ENCODE assay signal across 8 cellular contexts in genomic region chr12:14403711-14404164, GRCh38. TPM values are rescaled to one million over a fixed set of nuclear protein-coding genes. Genes with fewer than 3 reads are reported as not detected.
DNase-seq lines count a peak whose midpoint lies in the region; ATAC-seq and TF ChIP-seq lines count a peak whose summit lies in the region.

No MANE protein-coding gene starts in this region.

- TF ChIP-seq EP300 in esophagus muscularis mucosa (IDR thresholded peaks at IDR 0.05) (no peak), neural cell (conservative IDR thresholded peaks at IDR 0.05; ENCODE audit: poor library complexity, severe bottlenecking) (peak; percentile 60)

- no peaks in the 10 kb centered on the region for H3K27me3 ChIP-seq in CD8-positive, alpha-beta memory T cell (ENCODE audit: insufficient read depth, low read length, poor library complexity, severe bottlenecking)
- no peaks in the 10 kb centered on the region for H3K27me3 ChIP-seq in SU-DHL-6 (ENCODE audit: low read length)
- no peaks in the 10 kb centered on the region for H3K27me3 ChIP-seq in esophagus muscularis mucosa
- H3K27me3 ChIP-seq in neural cell (ENCODE audit: insufficient read depth, low read depth, low read length) = no peaks in the 10 kb centered on the region

- no peaks in the 10 kb centered on the region for H3K27me3 Mint-ChIP-seq in CD8-positive, alpha-beta memory T cell

- intact Hi-C loops in esophagus muscularis mucosa (cut with DNase I) = no loop called here

- peak overlapping the region; percentile 70 to 86 (median 78) for H3K4me3 Mint-ChIP-seq in CD8-positive, alpha-beta memory T cell

- H3K9me3 Mint-ChIP-seq in CD8-positive, alpha-beta memory T cell = peaks cover 0 to 2% (median 0%) of the 10 kb centered on the region in 5 donors

- CTCF ChIA-PET in CD8-positive, alpha-beta memory T cell (lab: Charles Lee) = interaction anchor here (1.3 to 2.6 kb wide), 4 partner anchors 9 to 146 kb away, joined by 3 to 18 read pairs (median 8); partner anchors contain the start of gene ATF7IP

- H3K4me2 ChIP-seq in SU-DHL-6 (ENCODE audit: low read depth, low read length, poor library complexity, severe bottlenecking) (peak overlapping the region; percentile 46), neural cell (ENCODE audit: low read length) (peak overlapping the region; percentile 63)

- peaks cover 94% of the 10 kb centered on the region for H3K4me1 ChIP-seq in CD8-positive, alpha-beta memory T cell (ENCODE audit: insufficient read depth, low read length)
- peaks cover 30 to 41% (median 34%) of the 10 kb centered on the region in 4 donors for H3K4me1 ChIP-seq in esophagus muscularis mucosa

- ATAC-seq in GM21360 (IDR thresholded peaks at IDR 0.05; ENCODE audit: unreplicated experiment) = peak; percentile 54

- no peaks in the 10 kb centered on the region for H3K9me2 ChIP-seq in SU-DHL-6 (replicated peaks; ENCODE audit: insufficient read depth, low read length)
- no peaks in the 10 kb centered on the region for H3K9me2 ChIP-seq in neural cell (ENCODE audit: insufficient read depth, low read length)

- no peaks in the 10 kb centered on the region for H3K9me3 ChIP-seq in CD8-positive, alpha-beta memory T cell (ENCODE audit: low read length)
- H3K9me3 ChIP-seq in SU-DHL-6 (ENCODE audit: insufficient read depth, low read length) (no peaks in the 10 kb centered on the region), esophagus muscularis mucosa (peaks cover 0 to 24% (median 5%) of the 10 kb centered on the region in 4 donors), neural cell (ENCODE audit: low read length) (no peaks in the 10 kb centered on the region)

- 21% methylated on average over 1 of the region's 1 CpG for WGBS in esophagus muscularis mucosa

- H3K4me1 Mint-ChIP-seq in CD8-positive, alpha-beta memory T cell = peaks cover 75 to 91% (median 86%) of the 10 kb centered on the region in 3 donors

- no peak for TF ChIP-seq RAD21 in neural cell (conservative IDR thresholded peaks at IDR 0.05)

- no peak for TF ChIP-seq CTCF in SU-DHL-6 (IDR thresholded peaks at IDR 0.05; ENCODE audit: insufficient read depth, low read length, poor library complexity, severe bottlenecking)
- TF ChIP-seq CTCF in esophagus muscularis mucosa (IDR thresholded peaks at IDR 0.05) = no peak
- TF ChIP-seq CTCF in neural cell (IDR thresholded peaks at IDR 0.05; ENCODE audit: poor library complexity, severe bottlenecking) = no peak

- POLR2A ChIA-PET in CD8-positive, alpha-beta memory T cell (lab: Charles Lee) = interaction anchor here (0.5 to 3.6 kb wide), 3 partner anchors 13 to 38 kb away, joined by 3 to 30 read pairs (median 6); partner anchors contain the start of gene ATF7IP

- H3K36me3 ChIP-seq in CD8-positive, alpha-beta memory T cell (ENCODE audit: insufficient read depth, low read length) = no peaks in the 10 kb centered on the region
- H3K36me3 ChIP-seq in SU-DHL-6 (ENCODE audit: low read length) = peaks cover 17% of the 10 kb centered on the region; the same call in 1 of the 2 replicates
- no peaks in the 10 kb centered on the region for H3K36me3 ChIP-seq in esophagus muscularis mucosa
- H3K36me3 ChIP-seq in neural cell (ENCODE audit: insufficient read depth, low read length) = no peaks in the 10 kb centered on the region

- H3K79me2 ChIP-seq in SU-DHL-6 (ENCODE audit: insufficient read depth, low read length) (peaks cover 100% of the 10 kb centered on the region), neural cell (replicated peaks; ENCODE audit: insufficient read depth, low read length) (peaks cover 100% of the 10 kb centered on the region)

- H3F3A ChIP-seq in SU-DHL-6 (ENCODE audit: insufficient read depth) (peaks cover 4% of the 10 kb centered on the region; the same call in 1 of the 2 replicates), neural cell (ENCODE audit: insufficient read depth, low read length, poor library complexity, severe bottlenecking) (peaks cover 6% of the 10 kb centered on the region)

- H3K9ac ChIP-seq in SU-DHL-6 (ENCODE audit: low read length) = no peak overlapping the region
- H3K9ac ChIP-seq in neural cell (ENCODE audit: low read length) = peak overlapping the region; percentile 47

- H4K20me1 ChIP-seq in SU-DHL-6 (ENCODE audit: low read depth, low read length) (no peaks in the 10 kb centered on the region), neural cell (ENCODE audit: insufficient read depth) (no peaks in the 10 kb centered on the region)

- no peak overlapping the region for H2AFZ ChIP-seq in SU-DHL-6 (ENCODE audit: low read depth, low read length, severe bottlenecking)
- no peak overlapping the region for H2AFZ ChIP-seq in neural cell (ENCODE audit: low read depth, low read length)

- H3K36me3 Mint-ChIP-seq in CD8-positive, alpha-beta memory T cell = peaks cover 5 to 33% (median 8%) of the 10 kb centered on the region in 3 donors

- TF ChIP-seq POLR2A in esophagus muscularis mucosa (IDR thresholded peaks at IDR 0.05; ENCODE audit: low read depth) = no peak

- DNase-seq in CD8-positive, alpha-beta memory T cell = peak in 3 of 5 donors; percentile 60 to 69 (median 61)
- DNase-seq in MV-4-11 (lab: John Stamatoyannopoulos, UW) = peak; percentile 55
- DNase-seq in esophagus muscularis mucosa (ENCODE audit: extremely low spot score) = no peak
- DNase-seq in SKM-1 (lab: John Stamatoyannopoulos, UW; ENCODE audit: unreplicated experiment) = no peak
- no peak for DNase-seq in activated CD4-positive, alpha-beta T cell treated with anti-CD3 and anti-CD28 coated beads for 1 hour

- no peak overlapping the region for H3K4me3 ChIP-seq in CD8-positive, alpha-beta memory T cell (ENCODE audit: low read length)
- no peak overlapping the region for H3K4me3 ChIP-seq in SU-DHL-6 (ENCODE audit: insufficient read depth, low read length, poor library complexity, severe bottlenecking)
- H3K4me3 ChIP-seq in esophagus muscularis mucosa = no peak overlapping the region
- H3K4me3 ChIP-seq in neural cell (ENCODE audit: low read length) = peak overlapping the region; percentile 57

- H3K27ac ChIP-seq in CD8-positive, alpha-beta memory T cell (ENCODE audit: low read depth, low read length) = peak overlapping the region; percentile 13
- H3K27ac ChIP-seq in SU-DHL-6 (ENCODE audit: low read depth, low read length) (0 out of 2 replicates have a peak overlapping the region, but pooled peaks have one; percentile 40), esophagus muscularis mucosa (replicated peaks in 1 of 4) (peak overlapping the region in 3 of 4 donors; percentile 8 to 47 (median 24)), neural cell (ENCODE audit: low read length) (peak overlapping the region; percentile 85)

- H3K27ac Mint-ChIP-seq in CD8-positive, alpha-beta memory T cell = peak overlapping the region; percentile 87 to 98 (median 94)

TF ChIP-seq in neural cell, 6 proteins besides CTCF, POLR2A, EP300 and RAD21:
- TF ChIP-seq POLR2AphosphoS5 (IDR thresholded peaks at IDR 0.05) = peak; percentile 26
- TF ChIP-seq MXI1 (conservative IDR thresholded peaks at IDR 0.05; ENCODE audit: poor library complexity, severe bottlenecking) = no peak
- TF ChIP-seq EZH2 (IDR thresholded peaks at IDR 0.05; ENCODE audit: borderline replicate concordance, insufficient read depth, low read length, poor library complexity, severe bottlenecking) = no peak
- TF ChIP-seq SMC3 (conservative IDR thresholded peaks at IDR 0.05; ENCODE audit: poor library complexity) = no peak
- no peak for TF ChIP-seq REST (IDR thresholded peaks at IDR 0.05; ENCODE audit: borderline replicate concordance)
- no peak for TF ChIP-seq TAF1 (IDR thresholded peaks at IDR 0.05; ENCODE audit: low read depth)

RNA-seq across cellular contexts. Expression of gene ATF7IP, which starts 38.3 kb away (rescaled TPM):
- 10 to 100 TPM; 84.4 to 94.4 TPM for total RNA-seq in CD8-positive, alpha-beta memory T cell
- 80.6 TPM for polyA plus RNA-seq in CD8-positive, alpha-beta memory T cell
- total RNA-seq in esophagus muscularis mucosa = 10 to 100 TPM; 26.8 to 43.2 (median 32.8) TPM
- polyA plus RNA-seq in neural cell = 34.8 and 36.0 TPM in 2 replicates
- 210 and 299 TPM in 2 replicates for polyA minus RNA-seq in neural cell

Comparison
In these comparisons a context has a peak if more than half of its experiments do, and no peak if none do; other contexts are left out.
1. DNase-seq: peak in CD8-positive, alpha-beta memory T cell (3 of 5) and MV-4-11 (single experiment); none in esophagus muscularis mucosa (single experiment), SKM-1 (single experiment) and activated CD4-positive, alpha-beta T cell treated with anti-CD3 and anti-CD28 coated beads for 1 hour (single experiment).
2. H3K27ac ChIP-seq: peak in every context shown above with its lines; median percentile 85 in neural cell; 40 in SU-DHL-6; 24 in esophagus muscularis mucosa; 13 in CD8-positive, alpha-beta memory T cell.